ENCODE assay signal across 8 cellular contexts in the genomic region with DNA sequence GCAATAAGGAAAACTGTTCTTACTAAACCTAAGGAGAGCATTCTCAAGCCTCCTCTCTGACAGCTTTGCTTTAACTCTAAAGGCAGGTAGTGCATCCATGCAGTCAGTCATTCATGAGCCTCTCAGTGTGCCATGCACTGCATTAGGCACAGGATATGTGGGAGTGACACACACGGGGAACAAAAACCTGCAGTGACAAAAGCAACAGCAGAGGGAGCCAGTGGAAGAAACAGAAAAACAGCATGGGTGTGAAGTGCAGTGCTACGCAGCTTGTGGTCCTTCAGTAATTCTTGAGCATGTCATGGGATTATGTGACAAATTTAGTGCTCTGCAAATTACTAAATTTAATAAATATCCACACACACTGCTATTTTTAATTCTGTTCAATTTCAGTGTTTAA.
DNase-seq lines count a peak whose midpoint lies in the region; ATAC-seq and TF ChIP-seq lines count a peak whose summit lies in the region.

No MANE protein-coding gene starts in this region.

- H3K27me3 Mint-ChIP-seq in effector memory CD8-positive, alpha-beta T cell, result no peaks in the 10 kb centered on the region

- CTCF ChIA-PET in RWPE1 (lab: Yijun Ruan, JAX), result interaction anchor here (0.7 kb wide), 1 partner anchor 75 kb away, joined by 3 read pairs; no protein-coding TSS in a partner anchor

- TF ChIP-seq RAD21 in Ishikawa (IDR thresholded peaks at IDR 0.05; ENCODE audit: low read depth), result peak; percentile 50; the same call in 1 of the 2 replicates

- POLR2A ChIA-PET in RWPE1 (lab: Yijun Ruan, JAX; ENCODE audit: low non-redundant PET), result no interaction called here

- peak; percentile 36 for TF ChIP-seq CTCF in RWPE1 (conservative IDR thresholded peaks at IDR 0.05; ENCODE audit: low read depth)

- TF ChIP-seq EP300 in Ishikawa (IDR thresholded peaks at IDR 0.05; ENCODE audit: borderline replicate concordance), result no peak

- H3K27ac ChIP-seq in RWPE1, result no peak overlapping the region

- no peak overlapping the region for H3K27ac Mint-ChIP-seq in effector memory CD8-positive, alpha-beta T cell

- DNase-seq in stimulated activated CD4-positive, alpha-beta T cell treated with anti-CD3 and anti-CD28 coated beads, Interleukin-15, amount 100 ng/mL, for 24 hours, result peak; percentile 29
- no peak for DNase-seq in stimulated activated CD4-positive, alpha-beta T cell treated with anti-CD3 and anti-CD28 coated beads, Interleukin-12 subunit alpha, Interleukin-12 subunit beta, amount 100 ng/mL, for 4 hours
- DNase-seq in RWPE1 (ENCODE audit: low spot score), result peak; percentile 8
- DNase-seq in effector memory CD8-positive, alpha-beta T cell, result peak in 1 of 3 experiments; percentile 4
- DNase-seq in midbrain (lab: John Stamatoyannopoulos, UW), result peak; percentile 42

- peaks cover 0 to 3% of the 10 kb centered on the region in 2 donors for H3K4me1 Mint-ChIP-seq in effector memory CD8-positive, alpha-beta T cell (ENCODE audit: low read depth in 2 of 2)

- peaks cover 17% of the 10 kb centered on the region for H3K36me3 Mint-ChIP-seq in effector memory CD8-positive, alpha-beta T cell (ENCODE audit: insufficient read depth)

- H3K9me3 Mint-ChIP-seq in effector memory CD8-positive, alpha-beta T cell, result no peaks in the 10 kb centered on the region

- H3K4me3 Mint-ChIP-seq in effector memory CD8-positive, alpha-beta T cell, result no peak overlapping the region

- ATAC-seq in effector memory CD8-positive, alpha-beta T cell (replicated peaks), result peak; percentile 45
- ATAC-seq in GM19324 (IDR thresholded peaks at IDR 0.05; ENCODE audit: low FRiP score, unreplicated experiment), result no peak
- ATAC-seq in GM19467 (IDR thresholded peaks at IDR 0.05; ENCODE audit: unreplicated experiment), result no peak

TF ChIP-seq in Ishikawa, 13 proteins besides CTCF, POLR2A, EP300 and RAD21:
- TF ChIP-seq, protein P1, sequence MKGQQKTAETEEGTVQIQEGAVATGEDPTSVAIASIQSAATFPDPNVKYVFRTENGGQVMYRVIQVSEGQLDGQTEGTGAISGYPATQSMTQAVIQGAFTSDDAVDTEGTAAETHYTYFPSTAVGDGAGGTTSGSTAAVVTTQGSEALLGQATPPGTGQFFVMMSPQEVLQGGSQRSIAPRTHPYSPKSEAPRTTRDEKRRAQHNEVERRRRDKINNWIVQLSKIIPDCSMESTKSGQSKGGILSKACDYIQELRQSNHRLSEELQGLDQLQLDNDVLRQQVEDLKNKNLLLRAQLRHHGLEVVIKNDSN (IDR thresholded peaks at IDR 0.05), result no peak
- TF ChIP-seq, protein P2, sequence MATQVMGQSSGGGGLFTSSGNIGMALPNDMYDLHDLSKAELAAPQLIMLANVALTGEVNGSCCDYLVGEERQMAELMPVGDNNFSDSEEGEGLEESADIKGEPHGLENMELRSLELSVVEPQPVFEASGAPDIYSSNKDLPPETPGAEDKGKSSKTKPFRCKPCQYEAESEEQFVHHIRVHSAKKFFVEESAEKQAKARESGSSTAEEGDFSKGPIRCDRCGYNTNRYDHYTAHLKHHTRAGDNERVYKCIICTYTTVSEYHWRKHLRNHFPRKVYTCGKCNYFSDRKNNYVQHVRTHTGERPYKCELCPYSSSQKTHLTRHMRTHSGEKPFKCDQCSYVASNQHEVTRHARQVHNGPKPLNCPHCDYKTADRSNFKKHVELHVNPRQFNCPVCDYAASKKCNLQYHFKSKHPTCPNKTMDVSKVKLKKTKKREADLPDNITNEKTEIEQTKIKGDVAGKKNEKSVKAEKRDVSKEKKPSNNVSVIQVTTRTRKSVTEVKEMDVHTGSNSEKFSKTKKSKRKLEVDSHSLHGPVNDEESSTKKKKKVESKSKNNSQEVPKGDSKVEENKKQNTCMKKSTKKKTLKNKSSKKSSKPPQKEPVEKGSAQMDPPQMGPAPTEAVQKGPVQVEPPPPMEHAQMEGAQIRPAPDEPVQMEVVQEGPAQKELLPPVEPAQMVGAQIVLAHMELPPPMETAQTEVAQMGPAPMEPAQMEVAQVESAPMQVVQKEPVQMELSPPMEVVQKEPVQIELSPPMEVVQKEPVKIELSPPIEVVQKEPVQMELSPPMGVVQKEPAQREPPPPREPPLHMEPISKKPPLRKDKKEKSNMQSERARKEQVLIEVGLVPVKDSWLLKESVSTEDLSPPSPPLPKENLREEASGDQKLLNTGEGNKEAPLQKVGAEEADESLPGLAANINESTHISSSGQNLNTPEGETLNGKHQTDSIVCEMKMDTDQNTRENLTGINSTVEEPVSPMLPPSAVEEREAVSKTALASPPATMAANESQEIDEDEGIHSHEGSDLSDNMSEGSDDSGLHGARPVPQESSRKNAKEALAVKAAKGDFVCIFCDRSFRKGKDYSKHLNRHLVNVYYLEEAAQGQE (IDR thresholded peaks at IDR 0.05; ENCODE audit: low read depth), result no peak
- TF ChIP-seq CEBPB (IDR thresholded peaks at IDR 0.05), result no peak
- no peak for TF ChIP-seq FOXM1 (IDR thresholded peaks at IDR 0.05; ENCODE audit: borderline replicate concordance, low read depth)
- TF ChIP-seq, protein P3, sequence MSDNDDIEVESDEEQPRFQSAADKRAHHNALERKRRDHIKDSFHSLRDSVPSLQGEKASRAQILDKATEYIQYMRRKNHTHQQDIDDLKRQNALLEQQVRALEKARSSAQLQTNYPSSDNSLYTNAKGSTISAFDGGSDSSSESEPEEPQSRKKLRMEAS (IDR thresholded peaks at IDR 0.05), result no peak
- TF ChIP-seq YY1 (IDR thresholded peaks at IDR 0.05; ENCODE audit: low read depth), result no peak
- no peak for TF ChIP-seq TEAD4 (IDR thresholded peaks at IDR 0.05)
- no peak for TF ChIP-seq ZBTB7A (IDR thresholded peaks at IDR 0.05; ENCODE audit: low read depth)
- TF ChIP-seq TCF12 (IDR thresholded peaks at IDR 0.05; ENCODE audit: low read depth), result no peak
TF ChIP-seq in Ishikawa: peak in this region for 0.
